ENCODE assay signal across 22 cellular contexts in genomic region chr16:57112403-57113041, GRCh38. TPM values are rescaled to one million over a fixed set of nuclear protein-coding genes. Genes with fewer than 3 reads are reported as not detected.
DNase-seq lines count a peak whose midpoint lies in the region; FAIRE-seq and TF ChIP-seq lines count a peak whose summit lies in the region.
"Had no signal": no experiment of that assay in that cellular context is flagged by ENCODE, and none has a peak within 500 bp of the region (broad histone marks: within the 10 kb centered on the region; RNA-seq: fewer than 3 reads in every experiment).

No MANE protein-coding gene starts in this region.

- intact Hi-C loops in kidney (cut with DNase I) = no loop called here

- H3K9ac ChIP-seq in kidney (ENCODE audit: low read length in 2 of 2) = no peak overlapping the region
- no peak overlapping the region for H3K9ac ChIP-seq in stomach smooth muscle (ENCODE audit: low read length in 2 of 2)
- H3K9ac ChIP-seq: SK-N-SH had no signal

- H3K36me3 ChIP-seq in kidney (ENCODE audit: control insufficient read depth in 1 of 2, insufficient read depth in 2 of 2, low read length in 2 of 2) = no peaks in the 10 kb centered on the region
- peaks cover 0 to 13% of the 10 kb centered on the region in 2 donors for H3K36me3 ChIP-seq in stomach smooth muscle (ENCODE audit: control insufficient read depth in 2 of 2, insufficient read depth in 2 of 2, low read length in 2 of 2)
- H3K36me3 ChIP-seq: gastrocnemius medialis had no signal

- no peak overlapping the region for H3K27ac ChIP-seq in kidney (ENCODE audit: low read depth in 2 of 2, low read length in 2 of 2)
- peak overlapping the region; percentile 18 for H3K27ac ChIP-seq in stomach smooth muscle (ENCODE audit: low read length)
- H3K27ac ChIP-seq: gastrocnemius medialis, testis had no signal

- H3K9me3 ChIP-seq in kidney (ENCODE audit: control insufficient read depth in 1 of 2, low read length in 2 of 2) (no peaks in the 10 kb centered on the region), stomach smooth muscle (ENCODE audit: control insufficient read depth in 2 of 2, low read length in 2 of 2) (no peaks in the 10 kb centered on the region)
- H3K9me3 ChIP-seq: gastrocnemius medialis, MG63, SK-N-SH, testis had no signal

- peaks cover 0 to 9% of the 10 kb centered on the region in 2 donors for H3K4me1 ChIP-seq in kidney (ENCODE audit: control insufficient read depth in 1 of 2, insufficient read depth in 1 of 2, low read depth in 1 of 2, low read length in 2 of 2)
- no peaks in the 10 kb centered on the region for H3K4me1 ChIP-seq in stomach smooth muscle (ENCODE audit: control insufficient read depth, insufficient read depth, low read length)
- H3K4me1 ChIP-seq: gastrocnemius medialis had no signal

- DNase-seq in HTR-8/SVneo (ENCODE audit: insufficient read length, low spot score) = no peak
- peak; percentile 73 for DNase-seq in UCSD-AML1 (lab: John Stamatoyannopoulos, UW; ENCODE audit: unreplicated experiment)
- DNase-seq in kidney = peak; percentile 54
- DNase-seq in NCI-H1417 (lab: John Stamatoyannopoulos, UW) = no peak
- DNase-seq in activated T-cell treated with anti-CD3 and anti-CD28 coated beads, Interleukin-2, amount 50 U/mL, for 1 hour = no peak
- DNase-seq in DMS53 (lab: John Stamatoyannopoulos, UW) = no peak
- DNase-seq: activated CD4-positive, alpha-beta memory T cell treated with anti-CD3 and anti-CD28 coated beads for 36 hours; activated T-cell treated with anti-CD3 and anti-CD28 coated beads, Interleukin-2, amount 50 U/mL, for 48 hours; AML-193; Calu3; gastrocnemius medialis; GDM1; H9; mammary epithelial cell; NCI-H2029 treated with DMSO at 0.1 percent for 48 hours; NCI-H510A treated with DMSO at 0.1 percent for 48 hours; nephron progenitor cell; SK-N-SH; stimulated activated CD4-positive, alpha-beta T cell treated with anti-CD3 and anti-CD28 coated beads, Interleukin-1b, Interleukin-23, amount 100 ng/mL, for 48 hours; testis had no signal

- no peaks in the 10 kb centered on the region for H3K27me3 ChIP-seq in stomach smooth muscle (ENCODE audit: control insufficient read depth in 1 of 2, insufficient read depth in 2 of 2, low read length in 2 of 2)
- H3K27me3 ChIP-seq: gastrocnemius medialis, MG63, testis had no signal

- no peak for TF ChIP-seq CTCF in kidney (IDR thresholded peaks at IDR 0.05; ENCODE audit: borderline replicate concordance, extremely low read depth, insufficient read depth)

- FAIRE-seq in HTR-8/SVneo (lab: Jason Lieb, UNC) (peak; percentile 13), kidney (lab: Jason Lieb, UNC) (no peak)

- H3K4me3 ChIP-seq in kidney (ENCODE audit: low read length in 2 of 2) (no peak overlapping the region), stomach smooth muscle (ENCODE audit: low read length in 2 of 2) (no peak overlapping the region)
- H3K4me3 ChIP-seq: gastrocnemius medialis, MG63, testis had no signal

RNA-seq across cellular contexts. Expression of gene CPNE2, which starts 20.1 kb away (rescaled TPM):
- 24.1 TPM for total RNA-seq in kidney
- 33.1 TPM for polyA plus RNA-seq in kidney (ENCODE audit: insufficient read depth, low read depth, low replicate concordance)

Comparison
In these comparisons a context has a peak if more than half of its experiments do, and no peak if none do; other contexts are left out.
1. DNase-seq: peak in UCSD-AML1 (single experiment) and kidney (single experiment); none in HTR-8/SVneo (single experiment), NCI-H1417 (0 of 3), activated T-cell treated with anti-CD3 and anti-CD28 coated beads, Interleukin-2, amount 50 U/mL, for 1 hour (single experiment) and DMS53 (single experiment).